Comparison of ENCODE assay signal across 14 cellular contexts in genomic region chr6:23547851-23548250, GRCh38.
DNase-seq lines count a peak whose midpoint lies in the region; ATAC-seq and TF ChIP-seq lines count a peak whose summit lies in the region.
"Had no signal": no experiment of that assay in that cellular context is flagged by ENCODE, and none has a peak within 500 bp of the region (broad histone marks: within the 10 kb centered on the region; RNA-seq: fewer than 3 reads in every experiment).

No MANE protein-coding gene starts in this region.

- ATAC-seq in GM19023 (IDR thresholded peaks at IDR 0.05; ENCODE audit: unreplicated experiment) (no peak), GM18517 (IDR thresholded peaks at IDR 0.05; ENCODE audit: unreplicated experiment) (no peak)

- intact Hi-C loops in tibial artery (cut with DNase I; ENCODE audit: low total_unique reads), result loop anchor here (2.0 kb wide), 1 partner anchor 47 kb away; no protein-coding TSS in a partner anchor

- TF ChIP-seq CTCF in choroid plexus epithelial cell (conservative IDR thresholded peaks at IDR 0.05; ENCODE audit: low read depth, low read length), result peak; percentile 58
- TF ChIP-seq CTCF in mesothelial cell of epicardium (IDR thresholded peaks at IDR 0.05; ENCODE audit: unreplicated experiment), result no peak
- no peak for TF ChIP-seq CTCF in tibial artery (IDR thresholded peaks at IDR 0.05)

- peaks cover 3% of the 10 kb centered on the region for H3K36me3 Mint-ChIP-seq in mesothelial cell of epicardium
- H3K36me3 Mint-ChIP-seq: activated naive CD8-positive, alpha-beta T cell treated with anti-CD3 and anti-CD28 coated beads for 36 hours had no signal

- H3K36me3 ChIP-seq in tibial artery, result no peaks in the 10 kb centered on the region

- H3K9me3 Mint-ChIP-seq in mesothelial cell of epicardium, result peaks cover 22% of the 10 kb centered on the region
- H3K9me3 Mint-ChIP-seq: activated naive CD8-positive, alpha-beta T cell treated with anti-CD3 and anti-CD28 coated beads for 36 hours; T-helper 1 cell treated with Interleukin-12 subunit alpha and Interleukin-12 subunit beta and Interleukin-4 antibody, amounts not matched to agents 30 μg/mL and 1 μg/mL, for 36 hours had no signal

- peak overlapping the region; percentile 54 for H3K27ac Mint-ChIP-seq in mesothelial cell of epicardium
- H3K27ac Mint-ChIP-seq: activated naive CD8-positive, alpha-beta T cell treated with anti-CD3 and anti-CD28 coated beads for 36 hours; T-helper 1 cell treated with Interleukin-12 subunit alpha and Interleukin-12 subunit beta and Interleukin-4 antibody, amounts not matched to agents 30 μg/mL and 1 μg/mL, for 36 hours had no signal

- H3K4me1 ChIP-seq in tibial artery, result no peaks in the 10 kb centered on the region

- H3K4me1 Mint-ChIP-seq in mesothelial cell of epicardium, result peaks cover 28% of the 10 kb centered on the region
- H3K4me1 Mint-ChIP-seq: activated naive CD8-positive, alpha-beta T cell treated with anti-CD3 and anti-CD28 coated beads for 36 hours had no signal

- no peak overlapping the region for H3K4me3 ChIP-seq in choroid plexus epithelial cell (ENCODE audit: low read depth, low read length)
- H3K4me3 ChIP-seq in tibial artery, result no peak overlapping the region
- H3K4me3 ChIP-seq: coronary artery had no signal

- no peak overlapping the region for H3K27ac ChIP-seq in tibial artery
- H3K27ac ChIP-seq: coronary artery had no signal

- H3K27me3 Mint-ChIP-seq in mesothelial cell of epicardium (ENCODE audit: low read depth), result no peaks in the 10 kb centered on the region
- H3K27me3 Mint-ChIP-seq: activated naive CD8-positive, alpha-beta T cell treated with anti-CD3 and anti-CD28 coated beads for 36 hours had no signal

- DNase-seq in DMS53 (lab: John Stamatoyannopoulos, UW) (peak; percentile 66), NCI-H1092 treated with DMSO at 0.1 percent for 48 hours (lab: John Stamatoyannopoulos, UW) (peak; percentile 42), choroid plexus epithelial cell (ENCODE audit: low read depth) (peak; percentile 45), mesothelial cell of epicardium (ENCODE audit: low spot score in 2 of 2, unreplicated experiment in 2 of 2) (no peak), NCI-H1105 treated with DMSO at 0.1 percent for 48 hours (lab: John Stamatoyannopoulos, UW) (no peak), tibial artery (no peak)
- DNase-seq: activated naive CD8-positive, alpha-beta T cell treated with anti-CD3 and anti-CD28 coated beads for 36 hours; HCEC 1CT; Karpas-422; NCI-H526 treated with DMSO at 0.1 percent for 48 hours had no signal

- no peaks in the 10 kb centered on the region for H3K27me3 ChIP-seq in tibial artery

- no peak overlapping the region for H3K4me3 Mint-ChIP-seq in mesothelial cell of epicardium
- H3K4me3 Mint-ChIP-seq: activated naive CD8-positive, alpha-beta T cell treated with anti-CD3 and anti-CD28 coated beads for 36 hours; T-helper 1 cell treated with Interleukin-12 subunit alpha and Interleukin-12 subunit beta and Interleukin-4 antibody, amounts not matched to agents 30 μg/mL and 1 μg/mL, for 36 hours had no signal

- no peaks in the 10 kb centered on the region for H3K9me3 ChIP-seq in tibial artery

Comparison
In these comparisons a context has a peak if more than half of its experiments do, and no peak if none do; other contexts are left out.
1. DNase-seq: peak in DMS53 (single experiment), NCI-H1092 treated with DMSO at 0.1 percent for 48 hours (single experiment) and choroid plexus epithelial cell (single experiment); none in mesothelial cell of epicardium (0 of 2), NCI-H1105 treated with DMSO at 0.1 percent for 48 hours (single experiment) and tibial artery (0 of 2).